Comparison of ENCODE assay signal across 1 cellular context in genomic region chr2:36458106-36458505, GRCh38.
TF ChIP-seq lines count a peak whose summit lies in the region.

No MANE protein-coding gene starts in this region.

TF ChIP-seq in H1, 55 proteins besides CTCF, POLR2A, EP300 and RAD21:
- no peak for TF ChIP-seq CHD2 (IDR thresholded peaks at IDR 0.05; ENCODE audit: low read length)
- TF ChIP-seq SIX5 (IDR thresholded peaks at IDR 0.05; ENCODE audit: low read depth, low read length): no peak
- no peak for TF ChIP-seq NRF1 (IDR thresholded peaks at IDR 0.05; ENCODE audit: low read depth, low read length)
- no peak for TF ChIP-seq ATF2 (IDR thresholded peaks at IDR 0.05; ENCODE audit: low read length)
- TF ChIP-seq ATF3 (IDR thresholded peaks at IDR 0.05; ENCODE audit: insufficient read depth, low read depth, low read length): no peak
- no peak for TF ChIP-seq CBX8 (IDR thresholded peaks at IDR 0.05; ENCODE audit: borderline replicate concordance, low read depth, low read length)
- no peak for TF ChIP-seq POU5F1 (IDR thresholded peaks at IDR 0.05; ENCODE audit: low read depth, low read length)
- TF ChIP-seq POLR2AphosphoS5 (IDR thresholded peaks at IDR 0.05; ENCODE audit: low read depth, low read length): no peak
- no peak for TF ChIP-seq KDM1A (IDR thresholded peaks at IDR 0.05; ENCODE audit: borderline replicate concordance, low read length)
- TF ChIP-seq E2F6 (IDR thresholded peaks at IDR 0.05): no peak
- no peak for TF ChIP-seq SP2 (IDR thresholded peaks at IDR 0.05; ENCODE audit: low read length)
- TF ChIP-seq CTBP2 (IDR thresholded peaks at IDR 0.05; ENCODE audit: borderline replicate concordance, insufficient read depth, insufficient read length, low read length): no peak
